1 cellular context compared by ENCODE assay signal in the genomic region with DNA sequence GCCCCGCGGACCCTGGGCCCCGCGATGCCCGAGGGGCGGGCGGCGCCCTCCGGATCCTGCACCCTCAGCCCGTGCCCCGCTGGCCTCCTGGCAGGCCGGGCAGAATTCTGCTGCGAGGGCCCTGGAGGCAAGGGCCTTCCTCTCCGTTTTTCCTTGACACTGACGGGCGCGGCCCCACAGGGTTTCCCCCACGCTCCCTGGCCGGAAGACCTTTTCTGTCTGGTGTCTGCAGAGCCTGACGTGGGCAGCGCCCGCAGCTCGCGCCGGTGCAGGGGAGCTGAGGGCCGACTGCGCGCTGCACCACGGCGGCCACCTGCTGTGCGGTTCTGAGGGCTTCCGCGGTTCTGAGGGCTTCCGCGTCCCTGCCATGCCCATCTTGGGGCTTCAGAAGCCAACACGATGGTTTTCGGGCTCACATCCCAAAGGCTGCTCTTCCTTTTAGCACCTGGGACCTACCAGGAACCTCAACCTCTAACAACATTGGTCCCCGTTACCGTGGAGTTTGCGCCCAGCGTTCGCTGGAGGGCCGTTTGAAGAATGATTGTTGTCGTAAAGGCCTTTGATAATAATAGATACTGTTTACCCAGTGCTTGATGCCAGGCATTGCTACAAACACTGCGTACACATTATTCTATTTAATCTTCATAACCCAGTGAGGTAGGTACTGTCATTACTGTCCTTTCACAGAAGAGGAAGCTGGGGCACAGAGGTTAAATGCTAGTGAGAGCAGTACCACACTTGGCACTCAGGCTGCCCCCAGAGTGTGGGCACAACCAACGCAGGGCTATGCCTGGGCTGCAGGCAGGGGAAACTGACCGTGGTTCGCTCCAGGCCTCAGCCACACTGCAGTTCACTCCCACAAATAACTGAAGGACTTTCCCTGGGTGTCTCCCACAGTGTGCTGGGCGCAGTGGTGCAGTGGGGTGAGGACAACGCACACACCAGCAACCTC.
TF ChIP-seq lines count a peak whose summit lies in the region.

No MANE protein-coding gene starts in this region.

TF ChIP-seq in K562, 482 proteins besides CTCF, POLR2A, EP300 and RAD21 (continued from another document):
- TF ChIP-seq ZBTB34 (CRISPR knock-in tag; IDR thresholded peaks at IDR 0.05), result no peak
- TF ChIP-seq HDAC2 (IDR thresholded peaks at IDR 0.05), result no peak
- TF ChIP-seq, protein P1, sequence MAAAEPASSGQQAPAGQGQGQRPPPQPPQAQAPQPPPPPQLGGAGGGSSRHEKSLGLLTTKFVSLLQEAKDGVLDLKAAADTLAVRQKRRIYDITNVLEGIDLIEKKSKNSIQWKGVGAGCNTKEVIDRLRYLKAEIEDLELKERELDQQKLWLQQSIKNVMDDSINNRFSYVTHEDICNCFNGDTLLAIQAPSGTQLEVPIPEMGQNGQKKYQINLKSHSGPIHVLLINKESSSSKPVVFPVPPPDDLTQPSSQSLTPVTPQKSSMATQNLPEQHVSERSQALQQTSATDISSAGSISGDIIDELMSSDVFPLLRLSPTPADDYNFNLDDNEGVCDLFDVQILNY (CRISPR knock-in tag; IDR thresholded peaks at IDR 0.05), result 0 out of 2 replicates have a peak, but pooled peaks have one; percentile 27
- TF ChIP-seq, protein P2, sequence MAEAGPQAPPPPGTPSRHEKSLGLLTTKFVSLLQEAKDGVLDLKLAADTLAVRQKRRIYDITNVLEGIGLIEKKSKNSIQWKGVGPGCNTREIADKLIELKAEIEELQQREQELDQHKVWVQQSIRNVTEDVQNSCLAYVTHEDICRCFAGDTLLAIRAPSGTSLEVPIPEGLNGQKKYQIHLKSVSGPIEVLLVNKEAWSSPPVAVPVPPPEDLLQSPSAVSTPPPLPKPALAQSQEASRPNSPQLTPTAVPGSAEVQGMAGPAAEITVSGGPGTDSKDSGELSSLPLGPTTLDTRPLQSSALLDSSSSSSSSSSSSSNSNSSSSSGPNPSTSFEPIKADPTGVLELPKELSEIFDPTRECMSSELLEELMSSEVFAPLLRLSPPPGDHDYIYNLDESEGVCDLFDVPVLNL (CRISPR knock-in tag; IDR thresholded peaks at IDR 0.05; ENCODE audit: low read depth), result 0 out of 2 replicates have a peak, but pooled peaks have one; percentile 38
- TF ChIP-seq ZNF217 (CRISPR knock-in tag; IDR thresholded peaks at IDR 0.05), result no peak
- no peak for TF ChIP-seq MTA1 (IDR thresholded peaks at IDR 0.05; ENCODE audit: borderline replicate concordance)
- TF ChIP-seq ELF4 (CRISPR knock-in tag; IDR thresholded peaks at IDR 0.05), result no peak
- peak; percentile 82 for TF ChIP-seq HNRNPL (IDR thresholded peaks at IDR 0.05; ENCODE audit: low read depth, low read length)
- no peak for TF ChIP-seq BACH1 (tag; IDR thresholded peaks at IDR 0.05)
- TF ChIP-seq FOXK1 (CRISPR knock-in tag; IDR thresholded peaks at IDR 0.05; ENCODE audit: borderline replicate concordance), result no peak
- peak; percentile 64 for TF ChIP-seq ZNF263 (CRISPR knock-in tag; IDR thresholded peaks at IDR 0.05; ENCODE audit: borderline replicate concordance)
- TF ChIP-seq COPS2 (conservative IDR thresholded peaks at IDR 0.05), result no peak
- TF ChIP-seq, protein P3, sequence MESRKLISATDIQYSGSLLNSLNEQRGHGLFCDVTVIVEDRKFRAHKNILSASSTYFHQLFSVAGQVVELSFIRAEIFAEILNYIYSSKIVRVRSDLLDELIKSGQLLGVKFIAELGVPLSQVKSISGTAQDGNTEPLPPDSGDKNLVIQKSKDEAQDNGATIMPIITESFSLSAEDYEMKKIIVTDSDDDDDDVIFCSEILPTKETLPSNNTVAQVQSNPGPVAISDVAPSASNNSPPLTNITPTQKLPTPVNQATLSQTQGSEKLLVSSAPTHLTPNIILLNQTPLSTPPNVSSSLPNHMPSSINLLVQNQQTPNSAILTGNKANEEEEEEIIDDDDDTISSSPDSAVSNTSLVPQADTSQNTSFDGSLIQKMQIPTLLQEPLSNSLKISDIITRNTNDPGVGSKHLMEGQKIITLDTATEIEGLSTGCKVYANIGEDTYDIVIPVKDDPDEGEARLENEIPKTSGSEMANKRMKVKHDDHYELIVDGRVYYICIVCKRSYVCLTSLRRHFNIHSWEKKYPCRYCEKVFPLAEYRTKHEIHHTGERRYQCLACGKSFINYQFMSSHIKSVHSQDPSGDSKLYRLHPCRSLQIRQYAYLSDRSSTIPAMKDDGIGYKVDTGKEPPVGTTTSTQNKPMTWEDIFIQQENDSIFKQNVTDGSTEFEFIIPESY (CRISPR knock-in tag; IDR thresholded peaks at IDR 0.05), result peak; percentile 51; the same call in 1 of the 2 replicates
